ENCODE assay signal across 14 cellular contexts in the genomic region with DNA sequence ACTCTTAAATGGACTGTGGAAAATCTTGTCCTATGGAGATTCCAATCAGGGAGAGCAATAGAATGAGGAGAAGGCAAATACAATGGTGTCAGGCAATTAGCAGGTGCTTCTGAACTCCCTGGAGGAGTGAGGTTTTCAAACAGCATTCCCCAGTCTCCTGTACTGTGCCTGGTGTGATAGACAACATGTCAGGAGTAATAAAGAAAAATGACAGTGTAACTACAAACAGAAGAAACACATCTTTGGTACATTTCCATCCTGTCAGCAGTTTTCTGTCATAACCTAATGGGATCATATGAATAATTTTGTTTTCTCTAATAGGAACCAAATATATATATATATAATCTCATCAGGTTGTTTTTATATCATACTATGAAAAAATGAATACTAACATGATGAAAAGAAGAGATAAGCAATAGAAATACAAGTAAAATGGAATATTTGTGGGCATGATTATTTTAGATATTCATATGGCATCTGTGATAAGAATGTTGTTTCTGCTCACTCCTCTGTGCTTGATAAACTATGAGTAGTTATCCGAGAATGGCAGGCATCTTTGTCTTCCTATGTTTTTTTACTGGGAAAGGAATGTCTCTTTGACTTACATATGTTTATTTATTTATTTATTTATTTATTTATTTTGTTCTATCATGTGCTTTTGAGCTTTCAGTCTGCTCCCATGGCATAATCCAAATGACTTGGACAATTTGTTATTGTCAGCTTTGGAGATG.
"Had no signal": no experiment of that assay in that cellular context is flagged by ENCODE, and none has a peak within 500 bp of the region (broad histone marks: within the 10 kb centered on the region; RNA-seq: fewer than 3 reads in every experiment).

No MANE protein-coding gene starts in this region.

- H3K36me3 Mint-ChIP-seq: memory B cell had no signal

- H3K4me1 Mint-ChIP-seq: activated CD4-positive, alpha-beta T cell treated with anti-CD3 and anti-CD28 coated beads for 36 hours had no signal

- DNase-seq: activated CD4-positive, alpha-beta T cell treated with anti-CD3 and anti-CD28 coated beads for 36 hours; activated CD8-positive, alpha-beta memory T cell treated with anti-CD3 and anti-CD28 coated beads, Interleukin-2, amount 50 U/mL, for 4 hours; activated CD8-positive, alpha-beta T cell treated with anti-CD3 and anti-CD28 coated beads for 36 hours; activated naive CD4-positive, alpha-beta T cell treated with anti-CD3 and anti-CD28 coated beads for 36 hours; body of pancreas; cerebellar nuclear complex; dorsolateral prefrontal cortex; foreskin keratinocyte; left lung; stimulated activated CD4-positive, alpha-beta T cell treated with anti-CD3 and anti-CD28 coated beads, Interleukin-4, amount 100 ng/mL, for 4 hours; T-helper 1 cell; WERI-Rb-1 had no signal

- ATAC-seq: activated CD4-positive, alpha-beta T cell treated with anti-CD3 and anti-CD28 coated beads for 36 hours; activated CD8-positive, alpha-beta T cell treated with anti-CD3 and anti-CD28 coated beads for 36 hours; body of pancreas; foreskin keratinocyte; left lung had no signal

- H3K27ac ChIP-seq: body of pancreas, dorsolateral prefrontal cortex, foreskin keratinocyte, left lung, WERI-Rb-1 had no signal

- H3K9me3 Mint-ChIP-seq: activated CD8-positive, alpha-beta T cell treated with anti-CD3 and anti-CD28 coated beads for 36 hours; activated naive CD4-positive, alpha-beta T cell treated with anti-CD3 and anti-CD28 coated beads for 36 hours; memory B cell; nephron had no signal

- H3K27me3 ChIP-seq: body of pancreas, dorsolateral prefrontal cortex, foreskin keratinocyte, left lung had no signal

- H3K9me3 ChIP-seq: body of pancreas, left lung had no signal

- H3K4me3 ChIP-seq: body of pancreas, dorsolateral prefrontal cortex, left lung had no signal

- H3K27me3 Mint-ChIP-seq: activated CD4-positive, alpha-beta T cell treated with anti-CD3 and anti-CD28 coated beads for 36 hours; activated CD8-positive, alpha-beta T cell treated with anti-CD3 and anti-CD28 coated beads for 36 hours; memory B cell had no signal

- H3K4me3 Mint-ChIP-seq: activated CD4-positive, alpha-beta T cell treated with anti-CD3 and anti-CD28 coated beads for 36 hours; activated CD8-positive, alpha-beta T cell treated with anti-CD3 and anti-CD28 coated beads for 36 hours; activated naive CD4-positive, alpha-beta T cell treated with anti-CD3 and anti-CD28 coated beads for 36 hours; memory B cell; nephron had no signal

- H3K27ac Mint-ChIP-seq: activated CD4-positive, alpha-beta T cell treated with anti-CD3 and anti-CD28 coated beads for 36 hours; activated CD8-positive, alpha-beta T cell treated with anti-CD3 and anti-CD28 coated beads for 36 hours; activated naive CD4-positive, alpha-beta T cell treated with anti-CD3 and anti-CD28 coated beads for 36 hours; memory B cell; nephron had no signal

- H3K4me1 ChIP-seq: foreskin keratinocyte, left lung had no signal

- H3K36me3 ChIP-seq: left lung, WERI-Rb-1 had no signal
